13 cellular contexts compared by ENCODE assay signal in genomic region chr6:135499441-135500340, GRCh38.
"Had no signal": no experiment of that assay in that cellular context is flagged by ENCODE, and none has a peak within 500 bp of the region (broad histone marks: within the 10 kb centered on the region; RNA-seq: fewer than 3 reads in every experiment).

No MANE protein-coding gene starts in this region.

- H3K27ac ChIP-seq: cardiac muscle cell had no signal

- H3K27me3 ChIP-seq: cardiac muscle cell, pancreas, right atrium auricular region, spleen had no signal

- DNase-seq: activated CD4-positive, alpha-beta T cell treated with anti-CD3 and anti-CD28 coated beads, Interleukin-2, amount 50 U/mL, for 1 hour; activated naive CD4-positive, alpha-beta T cell treated with anti-CD3 and anti-CD28 coated beads for 36 hours; activated T-cell treated with anti-CD3 and anti-CD28 coated beads for 4 hours; effector CD8-positive, alpha-beta T cell; hippocampal formation; pancreas; spleen; stimulated activated CD4-positive, alpha-beta T cell treated with anti-CD3 and anti-CD28 coated beads, Interleukin-1b, Interleukin-23, amount 100 ng/mL, for 48 hours; stimulated activated naive B cell treated with anti-CD40 and anti-IgM and Interleukin-4, amounts not matched to agents 10 μg/mL and 1 μg/mL and 100 μg/mL, for 72 hours; substantia nigra had no signal

- H3K9me3 ChIP-seq: pancreas, right atrium auricular region, spleen had no signal

- H3K36me3 ChIP-seq: cardiac muscle cell, pancreas, right atrium auricular region, spleen had no signal

- ATAC-seq: activated T-helper 17 cell treated with anti-CD3 and anti-CD28 coated beads, Interleukin-2, amount 50 U/mL, for 72 hours; pancreas; stimulated activated naive B cell treated with anti-CD40 and anti-IgM and Interleukin-4, amounts not matched to agents 10 μg/mL and 1 μg/mL and 100 μg/mL, for 72 hours had no signal
